Comparison of ENCODE assay signal across 8 cellular contexts in genomic region chr9:130186839-130187522, GRCh38. TPM values are rescaled to one million over a fixed set of nuclear protein-coding genes. Genes with fewer than 3 reads are reported as not detected.
A peak's percentile ranks its signal among the peaks of the same experiment; 100 is the strongest.
DNase-seq lines count a peak whose midpoint lies in the region; ATAC-seq and TF ChIP-seq lines count a peak whose summit lies in the region.

No MANE protein-coding gene starts in this region.

- H3K9ac ChIP-seq in BLaER1 treated with 17β-estradiol and CSF1 and Interleukin-3, amounts not matched to agents 10 nM and 100 nM = peak overlapping the region in 5 of 11 experiments; percentile 3 to 52 (median 28); a peak in 6 of 22 replicates
- no peak overlapping the region for H3K9ac ChIP-seq in IMR-90 (ENCODE audit: low read depth, low read length)

- peak overlapping the region in 1 of 2 experiments; percentile 36; a peak in 1 of 4 replicates for H4K8ac ChIP-seq in IMR-90 (ENCODE audit: low read depth in 2 of 2, low read length in 2 of 2)

- no peaks in the 10 kb centered on the region for H3K27me3 ChIP-seq in BLaER1 treated with 17β-estradiol and CSF1 and Interleukin-3, amounts not matched to agents 10 nM and 100 nM
- H3K27me3 ChIP-seq in IMR-90 (ENCODE audit: control insufficient read depth, insufficient read depth, low read length) (no peaks in the 10 kb centered on the region), breast epithelium (no peaks in the 10 kb centered on the region)

- H2AK5ac ChIP-seq in IMR-90 (ENCODE audit: low read depth, low read length) = peak overlapping the region; percentile 91

- peak overlapping the region; percentile 73 for H2BK120ac ChIP-seq in IMR-90 (ENCODE audit: low read depth, low read length)

- peak overlapping the region; percentile 55; the same call in 1 of the 3 replicates for H2BK15ac ChIP-seq in IMR-90 (ENCODE audit: low read depth, low read length)

- TF ChIP-seq POLR2A in IMR-90 (IDR thresholded peaks at IDR 0.05; ENCODE audit: low read depth, low read length) (no peak), breast epithelium (IDR thresholded peaks at IDR 0.05) (no peak)

- no peak overlapping the region for H3K56ac ChIP-seq in IMR-90 (ENCODE audit: extremely low read depth, insufficient read depth, low read length)

- 57% methylated on average over 10 of the region's 25 CpGs; no CpG with 5 or more reads in 1 of the 2 experiments for WGBS in IMR-90 (ENCODE audit: extremely low coverage in 2 of 2, insufficient read length in 1 of 2), 2 experiments

- peak overlapping the region; percentile 78 for H2BK5ac ChIP-seq in IMR-90 (ENCODE audit: low read depth, low read length, poor library complexity, severe bottlenecking)

- intact Hi-C loops in IMR-90 (cut with micrococcal nuclease) = no loop called here
- intact Hi-C loops in breast epithelium (cut with DNase I; ENCODE audit: low total_unique reads) = no loop called here

- ATAC-seq in IMR-90 (ENCODE audit: low read depth) (peak; percentile 62), HG02678 (IDR thresholded peaks at IDR 0.05; ENCODE audit: unreplicated experiment) (no peak)

- peak overlapping the region; percentile 68; the same call in 1 of the 2 replicates for H3K14ac ChIP-seq in IMR-90 (replicated peaks; ENCODE audit: low read depth, low read length)

- peak overlapping the region; percentile 62 for H2AFZ ChIP-seq in IMR-90 (replicated peaks; ENCODE audit: low read length, poor library complexity)

- POLR2A ChIA-PET in IMR-90 (lab: Charles Lee; ENCODE audit: unreplicated experiment) = no interaction called here

- H3K79me1 ChIP-seq in IMR-90 (ENCODE audit: low read depth in 1 of 2, low read length in 2 of 2) = peaks cover 27 to 88% of the 10 kb centered on the region in 2 experiments

- dilution Hi-C loops in IMR-90 (cut with HindIII; ENCODE audit: low sequenced_read_pairs, unreplicated experiment) = no loop called here

- in situ Hi-C loops in IMR-90 (cut with MboI; ENCODE audit: low sequenced_read_pairs) = no loop called here

- peak overlapping the region; percentile 40; the same call in 1 of the 2 replicates for H3K23ac ChIP-seq in IMR-90 (ENCODE audit: low read depth, low read length)

- peak overlapping the region; percentile 94 for H2AK9ac ChIP-seq in IMR-90 (replicated peaks; ENCODE audit: low read depth, low read length, poor library complexity)

- H3K4ac ChIP-seq in IMR-90 (ENCODE audit: low read depth, low read length) = peak overlapping the region; percentile 81

- H3K18ac ChIP-seq in IMR-90 (ENCODE audit: low read depth, low read length) = no peak overlapping the region

- no peaks in the 10 kb centered on the region for H3K9me3 ChIP-seq in BLaER1 treated with 17β-estradiol and CSF1 and Interleukin-3, amounts not matched to agents 10 nM and 100 nM (replicated peaks in 1 of 11)
- H3K9me3 ChIP-seq in IMR-90 (ENCODE audit: control insufficient read depth, insufficient read depth, low read length) (no peaks in the 10 kb centered on the region), breast epithelium (no peaks in the 10 kb centered on the region)

- peak overlapping the region; percentile 4 to 72 (median 41); a peak in 17 of 22 replicates for H3K4me2 ChIP-seq in BLaER1 treated with 17β-estradiol and CSF1 and Interleukin-3, amounts not matched to agents 10 nM and 100 nM
- H3K4me2 ChIP-seq in IMR-90 (ENCODE audit: low read depth, low read length) = peak overlapping the region; percentile 66

- H3K4me3 ChIP-seq in BLaER1 treated with 17β-estradiol and CSF1 and Interleukin-3, amounts not matched to agents 10 nM and 100 nM = no peak overlapping the region
- H3K4me3 ChIP-seq in IMR-90 (ENCODE audit: insufficient read depth, low read depth, low read length) (no peak overlapping the region), breast epithelium (peak overlapping the region; percentile 15 to 54 (median 47))

- H4K20me1 ChIP-seq in BLaER1 treated with 17β-estradiol and CSF1 and Interleukin-3, amounts not matched to agents 10 nM and 100 nM = peaks cover 0 to 100% (median 93%) of the 10 kb centered on the region in 11 experiments; a peak in 19 of 22 replicates
- H4K20me1 ChIP-seq in IMR-90 (ENCODE audit: insufficient read depth, low read length) = peaks cover 64% of the 10 kb centered on the region

- CTCF ChIA-PET in IMR-90 (lab: Yijun Ruan, JAX) = no interaction called here

- H3K4me1 ChIP-seq in BLaER1 treated with 17β-estradiol and CSF1 and Interleukin-3, amounts not matched to agents 10 nM and 100 nM = peaks cover 53 to 91% (median 82%) of the 10 kb centered on the region in 10 experiments
- peaks cover 41% of the 10 kb centered on the region for H3K4me1 ChIP-seq in IMR-90 (ENCODE audit: control insufficient read depth, insufficient read depth, low read length)
- peaks cover 0 to 7% of the 10 kb centered on the region in 2 donors for H3K4me1 ChIP-seq in breast epithelium

- H3K9me1 ChIP-seq in IMR-90 (ENCODE audit: insufficient read depth, low read length) = peaks cover 46% of the 10 kb centered on the region

- peak overlapping the region; percentile 75 for H2BK20ac ChIP-seq in IMR-90 (ENCODE audit: low read depth, low read length)

- no peak for TF ChIP-seq RAD21 in IMR-90 (IDR thresholded peaks at IDR 0.05; ENCODE audit: low read length)

- peak overlapping the region; percentile 70 for H4K91ac ChIP-seq in IMR-90 (ENCODE audit: insufficient read depth, low read depth, low read length)

- DNase-seq in IMR-90 (peak; percentile 55), breast epithelium (ENCODE audit: low spot score in 2 of 2) (peak in 1 of 2 donors; percentile 51), left kidney (ENCODE audit: low read depth, low spot score) (peak; percentile 71), NCI-H526 treated with DMSO at 0.1 percent for 48 hours (lab: John Stamatoyannopoulos, UW) (no peak), NCI-H345 (lab: John Stamatoyannopoulos, UW) (no peak)
- DNase-seq in activated effector memory CD4-positive, alpha-beta T cell treated with Interleukin-2 at 50 U/mL for 16 hours = no peak

- no TSS peak for BruUV-seq in IMR-90 (replicated peaks; lab: Mats Ljungman, UMichigan)

- TF ChIP-seq CTCF in IMR-90 (conservative IDR thresholded peaks at IDR 0.05; ENCODE audit: low read depth, low read length) (no peak), breast epithelium (IDR thresholded peaks at IDR 0.05) (no peak)

- no peak overlapping the region for H4K5ac ChIP-seq in IMR-90 (ENCODE audit: low read depth, low read length)

- H3K36me3 ChIP-seq in BLaER1 treated with 17β-estradiol and CSF1 and Interleukin-3, amounts not matched to agents 10 nM and 100 nM = peaks cover 0 to 7% (median 0%) of the 10 kb centered on the region in 11 experiments; a peak in 1 of 22 replicates
- H3K36me3 ChIP-seq in IMR-90 (ENCODE audit: control insufficient read depth, insufficient read depth, low read length) (no peaks in the 10 kb centered on the region), breast epithelium (no peaks in the 10 kb centered on the region)

- H3K27ac ChIP-seq in BLaER1 treated with 17β-estradiol and CSF1 and Interleukin-3, amounts not matched to agents 10 nM and 100 nM = peak overlapping the region in 4 of 11 experiments; percentile 17 to 38 (median 27); a peak in 6 of 22 replicates
- H3K27ac ChIP-seq in IMR-90 (ENCODE audit: insufficient read depth, low read length) = peak overlapping the region; percentile 49
- peak overlapping the region; percentile 54 to 63 for H3K27ac ChIP-seq in breast epithelium

TF ChIP-seq in IMR-90, 13 proteins besides CTCF, POLR2A, EP300 and RAD21:
- TF ChIP-seq FOS (IDR thresholded peaks at IDR 0.05; ENCODE audit: low read depth, low read length) (peak; percentile 57), MAZ (IDR thresholded peaks at IDR 0.05; ENCODE audit: borderline replicate concordance, low read depth, low read length) (0 out of 2 replicates have a peak, but pooled peaks have one; percentile 19), SMC3 (IDR thresholded peaks at IDR 0.05; ENCODE audit: low read depth, low read length) (no peak)

RNA-seq across cellular contexts. Expression of gene NCS1, which starts 14.8 kb away (rescaled TPM):
- 35.8 and 41.0 TPM in 2 replicates for total RNA-seq in IMR-90 (2012; rRNA removed)
- polyA plus RNA-seq in IMR-90 (2012; rRNA removed) = 60.5 and 68.9 TPM in 2 replicates
- polyA plus RNA-seq in IMR-90 (2012; cell fraction: cytosol; rRNA removed) = 45.5 and 54.7 TPM in 2 replicates
- 36.7 and 43.5 TPM in 2 replicates for polyA plus RNA-seq in IMR-90 (2012; cell fraction: nucleus; rRNA removed; ENCODE audit: low replicate concordance)
- total RNA-seq in breast epithelium = 1 to 10 TPM; 3.2 to 3.9 (median 3.4) TPM

Comparison
In these comparisons a context has a peak if more than half of its experiments do, and no peak if none do; other contexts are left out.
1. H3K4me3 ChIP-seq: peak in breast epithelium (3 of 3); none in BLaER1 treated with 17β-estradiol and CSF1 and Interleukin-3, amounts not matched to agents 10 nM and 100 nM (0 of 10) and IMR-90 (single experiment).
2. DNase-seq: peak in IMR-90 (single experiment) and left kidney (single experiment); none in NCI-H526 treated with DMSO at 0.1 percent for 48 hours (single experiment), activated effector memory CD4-positive, alpha-beta T cell treated with Interleukin-2 at 50 U/mL for 16 hours (single experiment) and NCI-H345 (single experiment).